15 cellular contexts compared by ENCODE assay signal in genomic region chr5:152990771-152991170, GRCh38.
A peak's percentile ranks its signal among the peaks of the same experiment; 100 is the strongest.
DNase-seq lines count a peak whose midpoint lies in the region; ATAC-seq and TF ChIP-seq lines count a peak whose summit lies in the region.
"Had no signal": no experiment of that assay in that cellular context is flagged by ENCODE, and none has a peak within 500 bp of the region (broad histone marks: within the 10 kb centered on the region; RNA-seq: fewer than 3 reads in every experiment).

No MANE protein-coding gene starts in this region.

- CTCF ChIA-PET in MCF 10A (lab: Yijun Ruan, JAX): interaction anchor here (0.7 to 1.2 kb wide), 6 partner anchors 13 to 961 kb away, joined by 3 to 5 read pairs (median 3); no protein-coding TSS in a partner anchor

- POLR2A ChIA-PET in MCF 10A (lab: Yijun Ruan, JAX): interaction anchor here (0.6 to 1.0 kb wide), 3 partner anchors 58 to 603 kb away, joined by 3 to 6 read pairs (median 5); no protein-coding TSS in a partner anchor

- no peaks in the 10 kb centered on the region for H3K36me3 Mint-ChIP-seq in MCF 10A (ENCODE audit: insufficient read depth, unreplicated experiment)
- H3K36me3 Mint-ChIP-seq: CD4-positive, CD25-positive, alpha-beta regulatory T cell had no signal

- no peak overlapping the region for H3K27ac Mint-ChIP-seq in MCF 10A (ENCODE audit: low read depth, unreplicated experiment)
- H3K27ac Mint-ChIP-seq: CD4-positive, CD25-positive, alpha-beta regulatory T cell; H9 had no signal

- intact Hi-C loops in MCF 10A (cut with micrococcal nuclease): no loop called here
- intact Hi-C loops in breast epithelium (cut with DNase I; ENCODE audit: low total_unique reads): no loop called here

- TF ChIP-seq POLR2A in breast epithelium (IDR thresholded peaks at IDR 0.05): no peak

- H3K4me1 Mint-ChIP-seq in MCF 10A (ENCODE audit: insufficient read depth, unreplicated experiment): peaks cover 18% of the 10 kb centered on the region
- H3K4me1 Mint-ChIP-seq: CD4-positive, CD25-positive, alpha-beta regulatory T cell had no signal

- no TSS peak for BruUV-seq in MCF 10A (replicated peaks; lab: Mats Ljungman, UMichigan)

- H3K36me3 ChIP-seq in breast epithelium (no peaks in the 10 kb centered on the region), RWPE2 (ENCODE audit: low read depth) (no peaks in the 10 kb centered on the region)
- H3K36me3 ChIP-seq: BLaER1 treated with 17β-estradiol and CSF1 and Interleukin-3, amounts not matched to agents 10 nM and 100 nM had no signal

- H3K4me3 ChIP-seq in breast epithelium: no peak overlapping the region
- no peak overlapping the region for H3K4me3 ChIP-seq in RWPE2 (ENCODE audit: severe bottlenecking)
- H3K4me3 ChIP-seq: BLaER1 treated with 17β-estradiol and CSF1 and Interleukin-3, amounts not matched to agents 10 nM and 100 nM; GM12878 had no signal

- H3K4me3 Mint-ChIP-seq in MCF 10A (ENCODE audit: unreplicated experiment): no peak overlapping the region
- H3K4me3 Mint-ChIP-seq: CD4-positive, CD25-positive, alpha-beta regulatory T cell; H9 had no signal

- H3K9me3 ChIP-seq in breast epithelium (no peaks in the 10 kb centered on the region), RWPE2 (ENCODE audit: severe bottlenecking) (no peaks in the 10 kb centered on the region)
- H3K9me3 ChIP-seq: BLaER1 treated with 17β-estradiol and CSF1 and Interleukin-3, amounts not matched to agents 10 nM and 100 nM had no signal

- H3K27ac ChIP-seq in breast epithelium (no peak overlapping the region), RWPE2 (ENCODE audit: poor library complexity, severe bottlenecking) (no peak overlapping the region), foreskin keratinocyte (no peak overlapping the region)
- H3K27ac ChIP-seq: BLaER1 treated with 17β-estradiol and CSF1 and Interleukin-3, amounts not matched to agents 10 nM and 100 nM had no signal

- no peaks in the 10 kb centered on the region for H3K4me1 ChIP-seq in breast epithelium
- H3K4me1 ChIP-seq in RWPE2 (ENCODE audit: insufficient read depth, poor library complexity, severe bottlenecking): peaks cover 7% of the 10 kb centered on the region
- peaks cover 4% of the 10 kb centered on the region for H3K4me1 ChIP-seq in foreskin keratinocyte
- H3K4me1 ChIP-seq: BLaER1 treated with 17β-estradiol and CSF1 and Interleukin-3, amounts not matched to agents 10 nM and 100 nM had no signal

- TF ChIP-seq CTCF in MCF 10A (IDR thresholded peaks at IDR 0.05; ENCODE audit: unreplicated experiment) (no peak), breast epithelium (IDR thresholded peaks at IDR 0.05) (no peak), RWPE2 (IDR thresholded peaks at IDR 0.05; ENCODE audit: poor library complexity, severe bottlenecking) (no peak), foreskin keratinocyte (conservative IDR thresholded peaks at IDR 0.05) (no peak)

- H3K27me3 ChIP-seq in breast epithelium (no peaks in the 10 kb centered on the region), RWPE2 (ENCODE audit: insufficient read depth, poor library complexity, severe bottlenecking) (no peaks in the 10 kb centered on the region), foreskin keratinocyte (no peaks in the 10 kb centered on the region)
- H3K27me3 ChIP-seq: BLaER1 treated with 17β-estradiol and CSF1 and Interleukin-3, amounts not matched to agents 10 nM and 100 nM had no signal

- peak; percentile 73 for ATAC-seq in RWPE2 (ENCODE audit: low read depth)
- ATAC-seq in foreskin keratinocyte: peak; percentile 60
- no peak for ATAC-seq in GM18519 (IDR thresholded peaks at IDR 0.05; ENCODE audit: low FRiP score, unreplicated experiment)
- ATAC-seq: GM12878 had no signal

- DNase-seq in MCF 10A (ENCODE audit: unreplicated experiment): peak; percentile 21
- no peak for DNase-seq in breast epithelium (ENCODE audit: low spot score in 2 of 2)
- no peak for DNase-seq in RWPE2 (ENCODE audit: low spot score)
- peak in 1 of 2 donors; percentile 17 for DNase-seq in foreskin keratinocyte
- DNase-seq in OCI-M1 (lab: John Stamatoyannopoulos, UW): no peak
- DNase-seq in NCI-H345 (lab: John Stamatoyannopoulos, UW): no peak
- no peak for DNase-seq in midbrain (lab: John Stamatoyannopoulos, UW)
- DNase-seq: ACHN; CD4-positive, CD25-positive, alpha-beta regulatory T cell; DMS79; GOT3; H9 had no signal

- no peaks in the 10 kb centered on the region for H3K9me3 Mint-ChIP-seq in MCF 10A (ENCODE audit: unreplicated experiment)
- H3K9me3 Mint-ChIP-seq: H9 had no signal

- no peaks in the 10 kb centered on the region for H3K27me3 Mint-ChIP-seq in MCF 10A (ENCODE audit: insufficient read depth, unreplicated experiment)
- H3K27me3 Mint-ChIP-seq: CD4-positive, CD25-positive, alpha-beta regulatory T cell had no signal
